In the genomic region with DNA sequence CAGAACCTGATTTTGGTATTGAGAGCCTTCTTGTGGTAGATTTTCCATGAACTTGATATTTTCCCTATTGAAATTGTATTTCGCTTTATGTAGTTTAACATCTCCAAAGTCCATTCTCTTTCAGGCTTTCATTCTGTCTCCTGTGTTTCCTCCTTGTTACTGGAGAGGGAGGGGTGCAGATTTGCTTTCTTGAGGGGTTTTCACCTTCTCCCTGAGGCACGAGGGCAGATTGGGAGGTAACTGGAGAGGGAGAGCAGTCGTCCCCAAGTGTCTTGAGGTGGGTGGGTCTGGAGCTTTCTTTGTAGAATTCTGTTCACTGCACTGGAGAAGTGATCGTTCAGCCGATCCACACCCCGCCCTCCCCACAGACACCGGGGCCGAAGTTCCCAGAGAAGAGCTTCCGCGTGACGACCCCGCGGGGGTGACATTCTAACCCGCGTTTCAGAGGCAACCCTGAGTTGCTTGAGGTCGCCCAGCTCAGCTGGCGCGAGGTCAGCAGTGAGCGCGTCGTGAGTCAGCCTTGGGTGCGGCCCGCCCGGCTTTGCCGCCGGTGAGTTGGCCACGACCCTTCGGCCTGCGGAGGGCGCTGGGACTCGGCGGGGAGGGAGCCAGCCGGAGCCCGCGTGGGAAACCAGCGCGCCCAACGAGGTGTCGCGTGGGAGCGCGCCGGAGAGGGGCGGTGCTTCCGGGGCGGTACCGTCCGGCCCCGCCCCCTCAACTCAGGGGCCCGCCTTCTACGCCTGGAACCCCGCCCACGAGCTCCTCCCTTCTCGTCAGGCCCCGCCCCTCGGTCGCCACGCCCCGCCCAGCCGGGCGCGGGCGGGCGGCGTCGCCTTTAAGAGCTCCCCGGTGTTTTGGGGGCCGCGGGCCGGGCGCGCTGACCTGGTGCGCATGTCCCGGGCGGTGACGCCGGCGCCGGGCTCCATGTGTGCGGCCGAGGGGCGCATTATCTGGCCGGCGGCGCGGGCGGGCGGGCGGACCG, we compare ENCODE assay signal across 1 cellular context.
TF ChIP-seq lines count a peak whose summit lies in the region.

TSS of gene GATAD2A (plus strand) at position 797 of the 982 bp plus-strand sequence. CDS start 59,671 bp downstream, outside the sequence.

TF ChIP-seq in K562, 482 proteins besides CTCF, POLR2A, EP300 and RAD21 (continued from another document and continues in another):
- TF ChIP-seq ZNF655 (CRISPR knock-in tag; IDR thresholded peaks at IDR 0.05), result no peak
- peak; percentile 71 for TF ChIP-seq RBM22 (IDR thresholded peaks at IDR 0.05; ENCODE audit: low read depth, low read length, poor library complexity, severe bottlenecking)
- peak in 1 of 2 experiments; percentile 82; a peak in 2 of 4 replicates for TF ChIP-seq RCOR1 (IDR thresholded peaks at IDR 0.05; ENCODE audit: borderline replicate concordance in 1 of 2, low read depth in 2 of 2, low read length in 2 of 2)
- no peak for TF ChIP-seq GATA2 (CRISPR knock-in tag; IDR thresholded peaks at IDR 0.05)
- TF ChIP-seq TARDBP (IDR thresholded peaks at IDR 0.05), result peak; percentile 99
- TF ChIP-seq, protein P1, sequence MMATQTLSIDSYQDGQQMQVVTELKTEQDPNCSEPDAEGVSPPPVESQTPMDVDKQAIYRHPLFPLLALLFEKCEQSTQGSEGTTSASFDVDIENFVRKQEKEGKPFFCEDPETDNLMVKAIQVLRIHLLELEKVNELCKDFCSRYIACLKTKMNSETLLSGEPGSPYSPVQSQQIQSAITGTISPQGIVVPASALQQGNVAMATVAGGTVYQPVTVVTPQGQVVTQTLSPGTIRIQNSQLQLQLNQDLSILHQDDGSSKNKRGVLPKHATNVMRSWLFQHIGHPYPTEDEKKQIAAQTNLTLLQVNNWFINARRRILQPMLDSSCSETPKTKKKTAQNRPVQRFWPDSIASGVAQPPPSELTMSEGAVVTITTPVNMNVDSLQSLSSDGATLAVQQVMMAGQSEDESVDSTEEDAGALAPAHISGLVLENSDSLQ (IDR thresholded peaks at IDR 0.05), result peak; percentile 6; the same call in 1 of the 2 replicates
- TF ChIP-seq MBD2 (IDR thresholded peaks at IDR 0.05; ENCODE audit: borderline replicate concordance, low read depth), result peak; percentile 15; the same call in 1 of the 2 replicates
- no peak for TF ChIP-seq RHOXF2B (CRISPR knock-in tag; conservative IDR thresholded peaks at IDR 0.05)
- no peak for TF ChIP-seq GTF2A2 (tag; IDR thresholded peaks at IDR 0.05)
- no peak for TF ChIP-seq MCM5 (IDR thresholded peaks at IDR 0.05; ENCODE audit: low read depth)
- no peak for TF ChIP-seq SIX5 (IDR thresholded peaks at IDR 0.05; ENCODE audit: borderline replicate concordance in 1 of 2, insufficient read depth in 1 of 2, low read depth in 1 of 2, low read length in 2 of 2)
- no peak for TF ChIP-seq SETDB1 (IDR thresholded peaks at IDR 0.05; ENCODE audit: low read length)
- TF ChIP-seq STAG1 (CRISPR knock-in tag; IDR thresholded peaks at IDR 0.05; ENCODE audit: borderline replicate concordance), result peak; percentile 42; the same call in 1 of the 2 replicates
- no peak for TF ChIP-seq NR4A1 (CRISPR knock-in tag; IDR thresholded peaks at IDR 0.05)
- peak; percentile 75; the same call in 1 of the 2 replicates for TF ChIP-seq NR4A1 (tag; IDR thresholded peaks at IDR 0.05)
- TF ChIP-seq HES1 (IDR thresholded peaks at IDR 0.05; ENCODE audit: low read depth), result 0 out of 2 replicates have a peak, but pooled peaks have one; percentile 30
- TF ChIP-seq PRPF4 (IDR thresholded peaks at IDR 0.05; ENCODE audit: insufficient read depth, low read depth, low read length, poor library complexity, severe bottlenecking), result peak; percentile 13
- TF ChIP-seq SMAD3 (CRISPR knock-in tag; conservative IDR thresholded peaks at IDR 0.05), result 0 out of 2 replicates have a peak, but pooled peaks have one; percentile 61
- TF ChIP-seq, protein P2, sequence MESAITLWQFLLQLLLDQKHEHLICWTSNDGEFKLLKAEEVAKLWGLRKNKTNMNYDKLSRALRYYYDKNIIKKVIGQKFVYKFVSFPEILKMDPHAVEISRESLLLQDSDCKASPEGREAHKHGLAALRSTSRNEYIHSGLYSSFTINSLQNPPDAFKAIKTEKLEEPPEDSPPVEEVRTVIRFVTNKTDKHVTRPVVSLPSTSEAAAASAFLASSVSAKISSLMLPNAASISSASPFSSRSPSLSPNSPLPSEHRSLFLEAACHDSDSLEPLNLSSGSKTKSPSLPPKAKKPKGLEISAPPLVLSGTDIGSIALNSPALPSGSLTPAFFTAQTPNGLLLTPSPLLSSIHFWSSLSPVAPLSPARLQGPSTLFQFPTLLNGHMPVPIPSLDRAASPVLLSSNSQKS (CRISPR knock-in tag; IDR thresholded peaks at IDR 0.05), result no peak
- TF ChIP-seq, protein P3, sequence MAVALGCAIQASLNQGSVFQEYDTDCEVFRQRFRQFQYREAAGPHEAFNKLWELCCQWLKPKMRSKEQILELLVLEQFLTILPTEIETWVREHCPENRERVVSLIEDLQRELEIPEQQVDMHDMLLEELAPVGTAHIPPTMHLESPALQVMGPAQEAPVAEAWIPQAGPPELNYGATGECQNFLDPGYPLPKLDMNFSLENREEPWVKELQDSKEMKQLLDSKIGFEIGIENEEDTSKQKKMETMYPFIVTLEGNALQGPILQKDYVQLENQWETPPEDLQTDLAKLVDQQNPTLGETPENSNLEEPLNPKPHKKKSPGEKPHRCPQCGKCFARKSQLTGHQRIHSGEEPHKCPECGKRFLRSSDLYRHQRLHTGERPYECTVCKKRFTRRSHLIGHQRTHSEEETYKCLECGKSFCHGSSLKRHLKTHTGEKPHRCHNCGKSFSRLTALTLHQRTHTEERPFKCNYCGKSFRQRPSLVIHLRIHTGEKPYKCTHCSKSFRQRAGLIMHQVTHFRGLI (CRISPR knock-in tag; IDR thresholded peaks at IDR 0.05), result no peak; the same call in 1 of the 2 replicates
- TF ChIP-seq NELFE (IDR thresholded peaks at IDR 0.05; ENCODE audit: insufficient read depth, insufficient read length), result no peak
- TF ChIP-seq, protein P4, sequence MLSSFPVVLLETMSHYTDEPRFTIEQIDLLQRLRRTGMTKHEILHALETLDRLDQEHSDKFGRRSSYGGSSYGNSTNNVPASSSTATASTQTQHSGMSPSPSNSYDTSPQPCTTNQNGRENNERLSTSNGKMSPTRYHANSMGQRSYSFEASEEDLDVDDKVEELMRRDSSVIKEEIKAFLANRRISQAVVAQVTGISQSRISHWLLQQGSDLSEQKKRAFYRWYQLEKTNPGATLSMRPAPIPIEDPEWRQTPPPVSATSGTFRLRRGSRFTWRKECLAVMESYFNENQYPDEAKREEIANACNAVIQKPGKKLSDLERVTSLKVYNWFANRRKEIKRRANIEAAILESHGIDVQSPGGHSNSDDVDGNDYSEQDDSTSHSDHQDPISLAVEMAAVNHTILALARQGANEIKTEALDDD (IDR thresholded peaks at IDR 0.05), result no peak
- TF ChIP-seq ZNF217 (CRISPR knock-in tag; IDR thresholded peaks at IDR 0.05), result no peak
- peak; percentile 100 for TF ChIP-seq SAFB (IDR thresholded peaks at IDR 0.05; ENCODE audit: borderline replicate concordance, low read depth, low read length)
- TF ChIP-seq TAF9B (IDR thresholded peaks at IDR 0.05; ENCODE audit: partially characterized antibody), result peak; percentile 76
- TF ChIP-seq CEBPG (CRISPR knock-in tag; IDR thresholded peaks at IDR 0.05), result no peak
- no peak for TF ChIP-seq CEBPG (tag; conservative IDR thresholded peaks at IDR 0.05 in 1 of 2, IDR thresholded peaks at IDR 0.05 in 1 of 2)
- TF ChIP-seq ZBTB12 (CRISPR knock-in tag; IDR thresholded peaks at IDR 0.05), result peak; percentile 61
- TF ChIP-seq, protein P5, sequence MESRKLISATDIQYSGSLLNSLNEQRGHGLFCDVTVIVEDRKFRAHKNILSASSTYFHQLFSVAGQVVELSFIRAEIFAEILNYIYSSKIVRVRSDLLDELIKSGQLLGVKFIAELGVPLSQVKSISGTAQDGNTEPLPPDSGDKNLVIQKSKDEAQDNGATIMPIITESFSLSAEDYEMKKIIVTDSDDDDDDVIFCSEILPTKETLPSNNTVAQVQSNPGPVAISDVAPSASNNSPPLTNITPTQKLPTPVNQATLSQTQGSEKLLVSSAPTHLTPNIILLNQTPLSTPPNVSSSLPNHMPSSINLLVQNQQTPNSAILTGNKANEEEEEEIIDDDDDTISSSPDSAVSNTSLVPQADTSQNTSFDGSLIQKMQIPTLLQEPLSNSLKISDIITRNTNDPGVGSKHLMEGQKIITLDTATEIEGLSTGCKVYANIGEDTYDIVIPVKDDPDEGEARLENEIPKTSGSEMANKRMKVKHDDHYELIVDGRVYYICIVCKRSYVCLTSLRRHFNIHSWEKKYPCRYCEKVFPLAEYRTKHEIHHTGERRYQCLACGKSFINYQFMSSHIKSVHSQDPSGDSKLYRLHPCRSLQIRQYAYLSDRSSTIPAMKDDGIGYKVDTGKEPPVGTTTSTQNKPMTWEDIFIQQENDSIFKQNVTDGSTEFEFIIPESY (CRISPR knock-in tag; IDR thresholded peaks at IDR 0.05), result peak; percentile 81
- TF ChIP-seq ATF7 (IDR thresholded peaks at IDR 0.05), result peak; percentile 92
- peak; percentile 57 for TF ChIP-seq ELF1 (tag; IDR thresholded peaks at IDR 0.05)
- peak; percentile 20; the same call in 1 of the 2 replicates for TF ChIP-seq ZNF282 (CRISPR knock-in tag; IDR thresholded peaks at IDR 0.05)
- no peak for TF ChIP-seq NUFIP1 (IDR thresholded peaks at IDR 0.05; ENCODE audit: partially characterized antibody)
- TF ChIP-seq, protein P6, sequence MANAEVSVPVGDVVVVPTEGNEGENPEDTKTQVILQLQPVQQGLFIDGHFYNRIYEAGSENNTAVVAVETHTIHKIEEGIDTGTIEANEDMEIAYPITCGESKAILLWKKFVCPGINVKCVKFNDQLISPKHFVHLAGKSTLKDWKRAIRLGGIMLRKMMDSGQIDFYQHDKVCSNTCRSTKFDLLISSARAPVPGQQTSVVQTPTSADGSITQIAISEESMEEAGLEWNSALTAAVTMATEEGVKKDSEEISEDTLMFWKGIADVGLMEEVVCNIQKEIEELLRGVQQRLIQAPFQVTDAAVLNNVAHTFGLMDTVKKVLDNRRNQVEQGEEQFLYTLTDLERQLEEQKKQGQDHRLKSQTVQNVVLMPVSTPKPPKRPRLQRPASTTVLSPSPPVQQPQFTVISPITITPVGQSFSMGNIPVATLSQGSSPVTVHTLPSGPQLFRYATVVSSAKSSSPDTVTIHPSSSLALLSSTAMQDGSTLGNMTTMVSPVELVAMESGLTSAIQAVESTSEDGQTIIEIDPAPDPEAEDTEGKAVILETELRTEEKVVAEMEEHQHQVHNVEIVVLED (CRISPR knock-in tag; IDR thresholded peaks at IDR 0.05), result peak; percentile 54
- TF ChIP-seq PTBP1 (IDR thresholded peaks at IDR 0.05; ENCODE audit: low read depth, low read length), result no peak
- no peak for TF ChIP-seq HDAC3 (IDR thresholded peaks at IDR 0.05; ENCODE audit: borderline replicate concordance, partially characterized antibody)
- TF ChIP-seq EGR1 (conservative IDR thresholded peaks at IDR 0.05), result peak; percentile 86
- no peak; the same call in 1 of the 2 replicates for TF ChIP-seq PML (IDR thresholded peaks at IDR 0.05; ENCODE audit: low read length)
- TF ChIP-seq, protein P7, sequence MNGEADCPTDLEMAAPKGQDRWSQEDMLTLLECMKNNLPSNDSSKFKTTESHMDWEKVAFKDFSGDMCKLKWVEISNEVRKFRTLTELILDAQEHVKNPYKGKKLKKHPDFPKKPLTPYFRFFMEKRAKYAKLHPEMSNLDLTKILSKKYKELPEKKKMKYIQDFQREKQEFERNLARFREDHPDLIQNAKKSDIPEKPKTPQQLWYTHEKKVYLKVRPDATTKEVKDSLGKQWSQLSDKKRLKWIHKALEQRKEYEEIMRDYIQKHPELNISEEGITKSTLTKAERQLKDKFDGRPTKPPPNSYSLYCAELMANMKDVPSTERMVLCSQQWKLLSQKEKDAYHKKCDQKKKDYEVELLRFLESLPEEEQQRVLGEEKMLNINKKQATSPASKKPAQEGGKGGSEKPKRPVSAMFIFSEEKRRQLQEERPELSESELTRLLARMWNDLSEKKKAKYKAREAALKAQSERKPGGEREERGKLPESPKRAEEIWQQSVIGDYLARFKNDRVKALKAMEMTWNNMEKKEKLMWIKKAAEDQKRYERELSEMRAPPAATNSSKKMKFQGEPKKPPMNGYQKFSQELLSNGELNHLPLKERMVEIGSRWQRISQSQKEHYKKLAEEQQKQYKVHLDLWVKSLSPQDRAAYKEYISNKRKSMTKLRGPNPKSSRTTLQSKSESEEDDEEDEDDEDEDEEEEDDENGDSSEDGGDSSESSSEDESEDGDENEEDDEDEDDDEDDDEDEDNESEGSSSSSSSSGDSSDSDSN (IDR thresholded peaks at IDR 0.05; ENCODE audit: borderline replicate concordance in 1 of 2, low read depth in 2 of 2, low read length in 2 of 2), result peak; percentile 78 to 94; a peak in 3 of 4 replicates
- no peak for TF ChIP-seq ZNF165 (CRISPR knock-in tag; IDR thresholded peaks at IDR 0.05; ENCODE audit: borderline replicate concordance)
- TF ChIP-seq ZBTB1 (CRISPR knock-in tag; IDR thresholded peaks at IDR 0.05; ENCODE audit: borderline replicate concordance, low read depth), result no peak
- peak; percentile 75 for TF ChIP-seq ZFX (CRISPR knock-in tag; IDR thresholded peaks at IDR 0.05)
- TF ChIP-seq DLX4 (CRISPR knock-in tag; IDR thresholded peaks at IDR 0.05), result no peak
- TF ChIP-seq FOXM1 (IDR thresholded peaks at IDR 0.05; ENCODE audit: low read depth), result no peak
- peak; percentile 90 for TF ChIP-seq FOXM1 (CRISPR knock-in tag; IDR thresholded peaks at IDR 0.05; ENCODE audit: low read depth)
- TF ChIP-seq THRAP3 (IDR thresholded peaks at IDR 0.05; ENCODE audit: borderline replicate concordance), result no peak
- TF ChIP-seq ESRRA (IDR thresholded peaks at IDR 0.05; ENCODE audit: borderline replicate concordance, low read depth), result peak; percentile 88
